In genomic region chr3:65894126-65894525, GRCh38 we compare ENCODE assay signal across 23 cellular contexts.
"Had no signal": no experiment of that assay in that cellular context is flagged by ENCODE, and none has a peak within 500 bp of the region (broad histone marks: within the 10 kb centered on the region; RNA-seq: fewer than 3 reads in every experiment).

No MANE protein-coding gene starts in this region.

- ATAC-seq: activated CD8-positive, alpha-beta T cell treated with anti-CD3 and anti-CD28 coated beads, Interleukin-2, amount 10 ng/mL, durations not matched to agents 7 days and 5 days; activated naive CD8-positive, alpha-beta T cell treated with anti-CD3 and anti-CD28 coated beads, Interleukin-2, amount 50 U/mL, for 24 hours; gastroesophageal sphincter had no signal

- H3K9me3 Mint-ChIP-seq: activated CD4-positive, alpha-beta T cell treated with anti-CD3 and anti-CD28 coated beads, Interleukin-2, amount 10 ng/mL, durations not matched to agents 7 days and 5 days; activated naive CD8-positive, alpha-beta T cell treated with anti-CD3 and anti-CD28 coated beads, Interleukin-2, amount 50 U/mL, for 24 hours; activated T-helper 1 cell treated with anti-CD3 and anti-CD28 coated beads, Interleukin-12 subunit alpha, Interleukin-12 subunit beta, Interleukin-2, Interleukin-4 antibody, amounts not matched to agents 30 ng/mL and 10 ng/mL and 1 ng/mL, durations not matched to agents 14 hours and 24 hours and 36 hours; brain had no signal

- H3K4me3 ChIP-seq: gastroesophageal sphincter, mucosa of descending colon, thyroid gland had no signal

- H3K27me3 ChIP-seq: gastroesophageal sphincter, thyroid gland had no signal

- H3K27me3 Mint-ChIP-seq: activated CD4-positive, alpha-beta T cell treated with anti-CD3 and anti-CD28 coated beads, Interleukin-2, amount 10 ng/mL, durations not matched to agents 7 days and 5 days; activated naive CD8-positive, alpha-beta T cell treated with anti-CD3 and anti-CD28 coated beads, Interleukin-2, amount 50 U/mL, for 24 hours; brain; naive B cell had no signal

- H3K27ac Mint-ChIP-seq: activated CD4-positive, alpha-beta T cell treated with anti-CD3 and anti-CD28 coated beads, Interleukin-2, amount 10 ng/mL, durations not matched to agents 7 days and 5 days; activated CD8-positive, alpha-beta T cell treated with anti-CD3 and anti-CD28 coated beads, Interleukin-2, amount 10 ng/mL, durations not matched to agents 7 days and 5 days; activated naive CD8-positive, alpha-beta T cell treated with anti-CD3 and anti-CD28 coated beads, Interleukin-2, amount 50 U/mL, for 24 hours; activated T-helper 1 cell treated with anti-CD3 and anti-CD28 coated beads, Interleukin-12 subunit alpha, Interleukin-12 subunit beta, Interleukin-2, Interleukin-4 antibody, amounts not matched to agents 30 ng/mL and 10 ng/mL and 1 ng/mL, durations not matched to agents 14 hours and 24 hours and 36 hours; brain; naive B cell had no signal

- H3K27ac ChIP-seq: gastroesophageal sphincter, thyroid gland, VCaP had no signal

- H3K36me3 Mint-ChIP-seq: brain, naive B cell had no signal

- H3K4me1 Mint-ChIP-seq: activated CD4-positive, alpha-beta T cell treated with anti-CD3 and anti-CD28 coated beads, Interleukin-2, amount 10 ng/mL, durations not matched to agents 7 days and 5 days; activated naive CD8-positive, alpha-beta T cell treated with anti-CD3 and anti-CD28 coated beads, Interleukin-2, amount 50 U/mL, for 24 hours; naive B cell had no signal

- H3K36me3 ChIP-seq: gastroesophageal sphincter, thyroid gland had no signal

- DNase-seq: activated CD4-positive, alpha-beta T cell treated with anti-CD3 and anti-CD28 coated beads, Interleukin-2, amount 10 ng/mL, durations not matched to agents 7 days and 5 days; activated CD4-positive, CD25-positive, alpha-beta regulatory T cell treated with anti-CD3 and anti-CD28 coated beads, Interleukin-2, amount 50 U/mL, for 72 hours; activated CD8-positive, alpha-beta T cell treated with anti-CD3 and anti-CD28 coated beads, Interleukin-2, amount 10 ng/mL, durations not matched to agents 7 days and 5 days; activated gamma-delta T cell; activated naive CD4-positive, alpha-beta T cell treated with anti-CD3 and anti-CD28 coated beads, Interleukin-2, amount 50 U/mL, for 16 hours; activated naive CD8-positive, alpha-beta T cell treated with anti-CD3 and anti-CD28 coated beads, Interleukin-2, amount 50 U/mL, for 24 hours; caudate nucleus; effector memory CD4-positive, alpha-beta T cell; head of caudate nucleus; hypothalamus; left colon; mesendoderm; mucosa of descending colon; naive B cell; occipital lobe; retina; stimulated activated CD4-positive, alpha-beta T cell treated with anti-CD3 and anti-CD28 coated beads, Interleukin-4, amount 100 ng/mL, for 24 hours; stimulated activated naive CD4-positive, alpha-beta T cell treated with Interleukin-2 at 50 U/mL for 16 hours; thyroid gland had no signal

- H3K9me3 ChIP-seq: gastroesophageal sphincter, mucosa of descending colon, thyroid gland had no signal

- H3K4me3 Mint-ChIP-seq: activated CD4-positive, alpha-beta T cell treated with anti-CD3 and anti-CD28 coated beads, Interleukin-2, amount 10 ng/mL, durations not matched to agents 7 days and 5 days; activated CD8-positive, alpha-beta T cell treated with anti-CD3 and anti-CD28 coated beads, Interleukin-2, amount 10 ng/mL, durations not matched to agents 7 days and 5 days; activated naive CD8-positive, alpha-beta T cell treated with anti-CD3 and anti-CD28 coated beads, Interleukin-2, amount 50 U/mL, for 24 hours; activated T-helper 1 cell treated with anti-CD3 and anti-CD28 coated beads, Interleukin-12 subunit alpha, Interleukin-12 subunit beta, Interleukin-2, Interleukin-4 antibody, amounts not matched to agents 30 ng/mL and 10 ng/mL and 1 ng/mL, durations not matched to agents 14 hours and 24 hours and 36 hours; brain; naive B cell had no signal
